In the genomic region with DNA sequence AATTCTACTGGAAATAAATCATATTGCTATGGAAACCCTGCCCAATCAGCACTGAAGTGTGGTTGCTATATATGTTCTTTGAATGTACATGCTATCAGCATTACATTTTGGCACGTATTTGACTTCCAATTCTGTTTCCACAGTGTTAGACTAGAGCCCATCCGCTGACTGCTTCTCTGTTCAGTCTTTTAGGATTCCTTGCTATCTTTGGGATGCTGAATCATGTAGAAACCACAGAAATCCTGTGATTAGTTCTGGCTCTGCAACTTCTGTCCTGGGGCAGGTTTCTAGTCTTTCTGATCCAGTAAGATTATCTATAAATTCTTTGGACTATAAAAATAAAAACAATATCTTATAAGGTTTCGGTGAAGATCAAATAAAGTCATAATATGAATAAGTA, we compare ENCODE assay signal across 21 cellular contexts.
DNase-seq lines count a peak whose midpoint lies in the region; ATAC-seq, FAIRE-seq and TF ChIP-seq lines count a peak whose summit lies in the region.
"Had no signal": no experiment of that assay in that cellular context is flagged by ENCODE, and none has a peak within 500 bp of the region (broad histone marks: within the 10 kb centered on the region; RNA-seq: fewer than 3 reads in every experiment).

No MANE protein-coding gene starts in this region.

- no peaks in the 10 kb centered on the region for H3K27me3 Mint-ChIP-seq in astrocyte (ENCODE audit: low read depth, unreplicated experiment)

- H3K79me2 ChIP-seq in astrocyte (ENCODE audit: insufficient read depth, low read length), result no peaks in the 10 kb centered on the region

- no peaks in the 10 kb centered on the region for H3K36me3 ChIP-seq in astrocyte (ENCODE audit: insufficient read depth, low read length)
- H3K36me3 ChIP-seq in colonic mucosa, result no peaks in the 10 kb centered on the region
- no peaks in the 10 kb centered on the region for H3K36me3 ChIP-seq in mucosa of descending colon (ENCODE audit: low read depth)
- H3K36me3 ChIP-seq: neural progenitor cell had no signal

- H4K20me1 ChIP-seq in astrocyte (ENCODE audit: insufficient read depth, low read length), result no peaks in the 10 kb centered on the region

- H3K27me3 ChIP-seq in astrocyte (ENCODE audit: insufficient read depth, low read length) (no peaks in the 10 kb centered on the region), colonic mucosa (no peaks in the 10 kb centered on the region)
- H3K27me3 ChIP-seq: neural progenitor cell had no signal

- H3K9me3 ChIP-seq in astrocyte (ENCODE audit: insufficient read depth, low read depth, low read length) (peaks cover 9% of the 10 kb centered on the region), colonic mucosa (no peaks in the 10 kb centered on the region), mucosa of descending colon (peaks cover 10% of the 10 kb centered on the region)

- H3K4me1 Mint-ChIP-seq in astrocyte (ENCODE audit: low read depth, unreplicated experiment), result peaks cover 51% of the 10 kb centered on the region
- H3K4me1 Mint-ChIP-seq: immature natural killer cell, memory B cell, neural progenitor cell had no signal

- peaks cover under 1% of the 10 kb centered on the region for H3K36me3 Mint-ChIP-seq in astrocyte (ENCODE audit: low read depth, unreplicated experiment)
- H3K36me3 Mint-ChIP-seq: CD14-positive monocyte, memory B cell, neural progenitor cell had no signal

- H3K27ac Mint-ChIP-seq in astrocyte (ENCODE audit: unreplicated experiment), result peak overlapping the region; percentile 96
- H3K27ac Mint-ChIP-seq: activated naive CD4-positive, alpha-beta T cell treated with anti-CD3 and anti-CD28 coated beads for 36 hours; CD14-positive monocyte; effector memory CD8-positive, alpha-beta T cell; immature natural killer cell; memory B cell; neural progenitor cell had no signal

- H3K4me2 ChIP-seq in astrocyte (ENCODE audit: low read length), result peak overlapping the region; percentile 78
- H3K4me2 ChIP-seq: neural progenitor cell had no signal

- H3K4me3 ChIP-seq in astrocyte (ENCODE audit: insufficient read depth, low read depth, low read length) (peak overlapping the region; percentile 36), fibroblast of villous mesenchyme (ENCODE audit: low read depth, low read length) (no peak overlapping the region), colonic mucosa (no peak overlapping the region), mucosa of descending colon (no peak overlapping the region)
- H3K4me3 ChIP-seq: neural progenitor cell had no signal

- DNase-seq in LHCN-M2 (ENCODE audit: low read depth) (peak; percentile 76), astrocyte (ENCODE audit: low read depth) (peak; percentile 85), fibroblast of villous mesenchyme (ENCODE audit: low read depth) (peak; percentile 76), colonic mucosa (no peak), mucosa of descending colon (no peak), SHP77 (lab: John Stamatoyannopoulos, UW) (no peak)
- no peak for DNase-seq in activated CD4-positive, CD25-positive, alpha-beta regulatory T cell (lab: John Stamatoyannopoulos, UW)
- DNase-seq: activated CD4-positive, CD25-positive, alpha-beta regulatory T cell treated with anti-CD3 and anti-CD28 coated beads, Interleukin-2, amount 50 U/mL, for 72 hours; activated naive CD4-positive, alpha-beta T cell treated with anti-CD3 and anti-CD28 coated beads for 36 hours; DMS79 treated with DMSO at 0.1 percent for 48 hours; effector memory CD8-positive, alpha-beta T cell; immature natural killer cell; MV-4-11; NCI-H2081 treated with DMSO at 0.1 percent for 48 hours; stimulated activated CD4-positive, alpha-beta T cell treated with anti-CD3 and anti-CD28 coated beads, Interleukin-4, amount 100 ng/mL, for 24 hours; T-helper 2 cell had no signal

- no peak for ATAC-seq in mucosa of descending colon
- ATAC-seq: effector memory CD8-positive, alpha-beta T cell; sciatic nerve had no signal

- H3K4me1 ChIP-seq in astrocyte (ENCODE audit: insufficient read depth, low read length) (peaks cover 25% of the 10 kb centered on the region), colonic mucosa (no peaks in the 10 kb centered on the region), mucosa of descending colon (ENCODE audit: low read depth) (no peaks in the 10 kb centered on the region)
- H3K4me1 ChIP-seq: neural progenitor cell had no signal

- intact Hi-C loops in colonic mucosa (cut with DNase I), result no loop called here
- intact Hi-C loops in mucosa of descending colon (cut with DNase I, micrococcal nuclease), result no loop called here

- H3K27ac ChIP-seq in astrocyte (ENCODE audit: low read depth, low read length), result peak overlapping the region; percentile 84
- no peak overlapping the region for H3K27ac ChIP-seq in colonic mucosa
- H3K27ac ChIP-seq: neural progenitor cell had no signal

- no peak for TF ChIP-seq CTCF in astrocyte (IDR thresholded peaks at IDR 0.05; ENCODE audit: insufficient read depth, low read depth, low read length)
- no peak for TF ChIP-seq CTCF in fibroblast of villous mesenchyme (IDR thresholded peaks at IDR 0.05; ENCODE audit: insufficient read depth, low read depth, low read length)
- TF ChIP-seq CTCF in colonic mucosa (IDR thresholded peaks at IDR 0.05), result no peak
- no peak for TF ChIP-seq CTCF in mucosa of descending colon (IDR thresholded peaks at IDR 0.05)

- H2AFZ ChIP-seq in astrocyte (ENCODE audit: low read depth, low read length), result no peak overlapping the region
- H2AFZ ChIP-seq: neural progenitor cell had no signal

- H3K9ac ChIP-seq in astrocyte (ENCODE audit: low read length), result peak overlapping the region; percentile 64
- no peak overlapping the region for H3K9ac ChIP-seq in colonic mucosa (ENCODE audit: low read depth in 2 of 2, low read length in 2 of 2)
- H3K9ac ChIP-seq: neural progenitor cell had no signal

- H3K9me3 Mint-ChIP-seq in astrocyte (ENCODE audit: unreplicated experiment), result peaks cover 22% of the 10 kb centered on the region

- FAIRE-seq in astrocyte (lab: Jason Lieb, UNC), result peak; percentile 37
- FAIRE-seq: HTR-8/SVneo had no signal

- H3K4me3 Mint-ChIP-seq in astrocyte (ENCODE audit: unreplicated experiment), result no peak overlapping the region
- H3K4me3 Mint-ChIP-seq: activated naive CD4-positive, alpha-beta T cell treated with anti-CD3 and anti-CD28 coated beads for 36 hours; CD14-positive monocyte; effector memory CD8-positive, alpha-beta T cell; immature natural killer cell; memory B cell; neural progenitor cell had no signal

Comparison
In these comparisons a context has a peak if more than half of its experiments do, and no peak if none do; other contexts are left out.
1. DNase-seq: peak in LHCN-M2 (single experiment), astrocyte (single experiment) and fibroblast of villous mesenchyme (single experiment); none in colonic mucosa (single experiment), activated CD4-positive, CD25-positive, alpha-beta regulatory T cell (0 of 4), mucosa of descending colon (0 of 3) and SHP77 (0 of 2).